8 cellular contexts compared by ENCODE assay signal in genomic region chr12:45727301-45727993, GRCh38. TPM values are rescaled to one million over a fixed set of nuclear protein-coding genes. Genes with fewer than 3 reads are reported as not detected.
DNase-seq lines count a peak whose midpoint lies in the region; ATAC-seq and TF ChIP-seq lines count a peak whose summit lies in the region.

No MANE protein-coding gene starts in this region.

- H3K4me1 ChIP-seq in gastroesophageal sphincter (peaks cover 0 to 43% (median 16%) of the 10 kb centered on the region in 3 donors), neutrophil (ENCODE audit: control insufficient read depth in 1 of 2, insufficient read depth in 1 of 2, low read depth in 1 of 2, low read length in 1 of 2) (peaks cover 52 to 61% of the 10 kb centered on the region in 2 experiments)

- TF ChIP-seq CTCF in HFFc6 (IDR thresholded peaks at IDR 0.05) (no peak), gastroesophageal sphincter (IDR thresholded peaks at IDR 0.05) (peak in 1 of 4 experiments; percentile 19), neutrophil (IDR thresholded peaks at IDR 0.05) (peak; percentile 31)

- peak; percentile 76 for ATAC-seq in gastroesophageal sphincter

- H3K27me3 Mint-ChIP-seq in HFFc6 (ENCODE audit: insufficient read depth): 0 out of 2 replicates have a peak, but pooled peaks cover 2% of the 10 kb centered on the region
- no peaks in the 10 kb centered on the region for H3K27me3 Mint-ChIP-seq in activated naive CD4-positive, alpha-beta T cell treated with anti-CD3 and anti-CD28 coated beads, Interleukin-2, amount 10 ng/mL, durations not matched to agents 7 days and 5 days

- no peak for TF ChIP-seq EP300 in gastroesophageal sphincter (IDR thresholded peaks at IDR 0.05)

- WGBS in gastroesophageal sphincter (ENCODE audit: low coverage in 1 of 2), 2 donors: 0 to 1% methylated on average over 13 to 16 of the region's 45 CpGs

- 0 out of 2 replicates have a peak, but pooled peaks cover 4% of the 10 kb centered on the region for H3K36me3 Mint-ChIP-seq in HFFc6 (ENCODE audit: low read depth)
- H3K36me3 Mint-ChIP-seq in activated naive CD4-positive, alpha-beta T cell treated with anti-CD3 and anti-CD28 coated beads, Interleukin-2, amount 10 ng/mL, durations not matched to agents 7 days and 5 days: peaks cover 27% of the 10 kb centered on the region

- H3K4me3 Mint-ChIP-seq in HFFc6: peak overlapping the region; percentile 92
- H3K4me3 Mint-ChIP-seq in activated naive CD4-positive, alpha-beta T cell treated with anti-CD3 and anti-CD28 coated beads, Interleukin-2, amount 10 ng/mL, durations not matched to agents 7 days and 5 days: peak overlapping the region; percentile 100

- CTCF ChIA-PET in activated naive CD4-positive, alpha-beta T cell treated with anti-CD3 and anti-CD28 coated beads, Interleukin-2, amount 10 ng/mL, durations not matched to agents 7 days and 5 days (lab: Charles Lee): interaction anchor here (0.5 to 11.7 kb wide), 9 partner anchors 17 to 450 kb away, joined by 3 to 107 read pairs (median 3); no protein-coding TSS in a partner anchor

- H3K4me3 ChIP-seq in gastroesophageal sphincter (peak overlapping the region; percentile 89 to 93), neutrophil (ENCODE audit: low read depth in 1 of 2, low read length in 1 of 2) (peak overlapping the region; percentile 73 to 79)

- peak; percentile 94 for DNase-seq in GM04504 (ENCODE audit: low read depth)
- DNase-seq in HFFc6: peak; percentile 94
- DNase-seq in NAMALWA (ENCODE audit: low spot score): peak; percentile 98
- DNase-seq in SK-MEL-5 (ENCODE audit: low read depth, low spot score): peak; percentile 98
- DNase-seq in activated naive CD4-positive, alpha-beta T cell treated with anti-CD3 and anti-CD28 coated beads, Interleukin-2, amount 10 ng/mL, durations not matched to agents 7 days and 5 days: peak; percentile 90
- DNase-seq in substantia nigra (lab: John Stamatoyannopoulos, UW): peak; percentile 68 to 95 (median 89)

- peak overlapping the region; percentile 99 for H3K27ac Mint-ChIP-seq in HFFc6
- peak overlapping the region; percentile 98 for H3K27ac Mint-ChIP-seq in activated naive CD4-positive, alpha-beta T cell treated with anti-CD3 and anti-CD28 coated beads, Interleukin-2, amount 10 ng/mL, durations not matched to agents 7 days and 5 days

- H3K9me3 Mint-ChIP-seq in HFFc6: no peaks in the 10 kb centered on the region
- H3K9me3 Mint-ChIP-seq in activated naive CD4-positive, alpha-beta T cell treated with anti-CD3 and anti-CD28 coated beads, Interleukin-2, amount 10 ng/mL, durations not matched to agents 7 days and 5 days: no peaks in the 10 kb centered on the region

- in situ Hi-C loops in SK-MEL-5 (cut with HindIII; ENCODE audit: low pct_unique_long_range_greater_than_20kb, low sequenced_read_pairs): no loop called here

- peak; percentile 70 to 71 for TF ChIP-seq POLR2A in gastroesophageal sphincter (IDR thresholded peaks at IDR 0.05)

- H3K27ac ChIP-seq in gastroesophageal sphincter (peak overlapping the region; percentile 98 to 100 (median 100)), neutrophil (peak overlapping the region; percentile 96), substantia nigra (ENCODE audit: low read depth, low read length, poor library complexity, severe bottlenecking) (peak overlapping the region; percentile 97)

- no peaks in the 10 kb centered on the region for H3K9me3 ChIP-seq in gastroesophageal sphincter
- H3K9me3 ChIP-seq in neutrophil: no peaks in the 10 kb centered on the region

- H3K4me1 Mint-ChIP-seq in HFFc6 (ENCODE audit: low read depth): peaks cover 32% of the 10 kb centered on the region
- peaks cover 25% of the 10 kb centered on the region for H3K4me1 Mint-ChIP-seq in activated naive CD4-positive, alpha-beta T cell treated with anti-CD3 and anti-CD28 coated beads, Interleukin-2, amount 10 ng/mL, durations not matched to agents 7 days and 5 days

- no peaks in the 10 kb centered on the region for H3K27me3 ChIP-seq in gastroesophageal sphincter
- no peaks in the 10 kb centered on the region for H3K27me3 ChIP-seq in neutrophil

- H3K36me3 ChIP-seq in gastroesophageal sphincter (no peaks in the 10 kb centered on the region), neutrophil (no peaks in the 10 kb centered on the region)

RNA-seq across cellular contexts. Expression of gene ARID2, which starts 2.1 kb away (rescaled TPM):
- total RNA-seq in HFFc6 (2021; fragmentation: NEBNext Ultra II Directional; extraction: Animal tissue kit (Norgen Biotek cat#: 25700)): 10 to 100 TPM; 11.5 to 15.6 (median 14.0) TPM
- 21.9 and 26.6 TPM in 2 replicates for total RNA-seq in SK-MEL-5 (2014; rRNA removed; shearing (Covaris generic))
- 10.5 and 15.6 TPM in 2 replicates for polyA plus RNA-seq in SK-MEL-5 (2015; cell fraction: cytosol; rRNA removed)
- 20.7 and 22.2 TPM in 2 replicates for polyA plus RNA-seq in SK-MEL-5 (2015; cell fraction: nucleus; rRNA removed)
- total RNA-seq in gastroesophageal sphincter: 10 to 100 TPM; 28.9 to 49.0 (median 32.1) TPM

Comparison
In these comparisons a context has a peak if more than half of its experiments do, and no peak if none do; other contexts are left out.
1. Peak in every context shown above with its lines: DNase-seq, ATAC-seq, H3K4me3 ChIP-seq and H3K27ac ChIP-seq.